ENCODE assay signal across 28 cellular contexts in the genomic region with DNA sequence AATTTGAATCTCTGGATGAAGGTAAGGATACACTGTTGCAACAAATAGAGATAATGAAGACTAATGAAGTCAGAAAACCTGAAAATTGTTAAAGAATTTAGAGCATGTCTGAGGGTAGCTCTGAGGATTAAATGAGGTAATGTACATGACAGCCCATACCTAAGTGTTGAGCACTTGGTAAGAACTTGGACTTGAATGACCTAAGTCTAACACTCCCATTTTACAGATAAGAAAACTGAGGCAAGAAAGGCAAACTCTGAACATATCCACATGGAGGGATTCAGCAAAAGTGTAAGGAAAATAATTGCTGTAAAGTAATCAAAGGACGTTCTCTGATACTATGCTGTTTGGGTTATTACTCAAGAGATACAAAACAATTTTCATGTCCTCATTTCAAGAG. TPM values are rescaled to one million over a fixed set of nuclear protein-coding genes. Genes with fewer than 3 reads are reported as not detected.
A peak's percentile ranks its signal among the peaks of the same experiment; 100 is the strongest.
DNase-seq lines count a peak whose midpoint lies in the region; ATAC-seq and TF ChIP-seq lines count a peak whose summit lies in the region.
"Had no signal": no experiment of that assay in that cellular context is flagged by ENCODE, and none has a peak within 500 bp of the region (broad histone marks: within the 10 kb centered on the region; RNA-seq: fewer than 3 reads in every experiment).

No MANE protein-coding gene starts in this region.

- H3K27me3 Mint-ChIP-seq in nephron progenitor cell (ENCODE audit: low read depth, poor library complexity): peaks cover 58% of the 10 kb centered on the region
- H3K27me3 Mint-ChIP-seq in CD8-positive, alpha-beta memory T cell: peaks cover 20 to 61% of the 10 kb centered on the region in 2 donors
- peaks cover 51% of the 10 kb centered on the region for H3K27me3 Mint-ChIP-seq in activated CD4-positive, alpha-beta T cell treated with anti-CD3 and anti-CD28 coated beads, Interleukin-2, amount 10 ng/mL, durations not matched to agents 7 days and 5 days

- no peak for TF ChIP-seq POLR2A in esophagus muscularis mucosa (IDR thresholded peaks at IDR 0.05; ENCODE audit: low read depth)

- H3K9me3 Mint-ChIP-seq in nephron progenitor cell: peaks cover 5% of the 10 kb centered on the region
- no peaks in the 10 kb centered on the region for H3K9me3 Mint-ChIP-seq in CD8-positive, alpha-beta memory T cell
- no peaks in the 10 kb centered on the region for H3K9me3 Mint-ChIP-seq in activated CD4-positive, alpha-beta T cell treated with anti-CD3 and anti-CD28 coated beads, Interleukin-2, amount 10 ng/mL, durations not matched to agents 7 days and 5 days
- H3K9me3 Mint-ChIP-seq: activated T-cell treated with anti-CD3 and anti-CD28 coated beads, Interleukin-2, amount 50 U/mL, for 24 hours; CD8-positive, alpha-beta T cell had no signal

- H3K4me1 Mint-ChIP-seq in nephron progenitor cell: peaks cover 14% of the 10 kb centered on the region
- H3K4me1 Mint-ChIP-seq in CD8-positive, alpha-beta memory T cell: peaks cover 4 to 12% (median 6%) of the 10 kb centered on the region in 3 donors
- peaks cover 7% of the 10 kb centered on the region for H3K4me1 Mint-ChIP-seq in activated CD4-positive, alpha-beta T cell treated with anti-CD3 and anti-CD28 coated beads, Interleukin-2, amount 10 ng/mL, durations not matched to agents 7 days and 5 days

- no peaks in the 10 kb centered on the region for H3K36me3 ChIP-seq in left ventricle myocardium inferior
- peaks cover 0 to 9% (median 2%) of the 10 kb centered on the region in 4 donors for H3K36me3 ChIP-seq in esophagus muscularis mucosa
- no peaks in the 10 kb centered on the region for H3K36me3 ChIP-seq in thoracic aorta
- no peaks in the 10 kb centered on the region for H3K36me3 ChIP-seq in CD8-positive, alpha-beta memory T cell (ENCODE audit: insufficient read depth, low read length)
- H3K36me3 ChIP-seq: left lung, Peyer's patch, SJCRH30, tibial artery, WERI-Rb-1 had no signal

- no peaks in the 10 kb centered on the region for H3K9me3 ChIP-seq in left ventricle myocardium inferior (replicated peaks)
- H3K9me3 ChIP-seq in esophagus muscularis mucosa: peaks cover 0 to 4% (median 0%) of the 10 kb centered on the region in 4 donors
- H3K9me3 ChIP-seq in thoracic aorta: no peaks in the 10 kb centered on the region
- H3K9me3 ChIP-seq in CD8-positive, alpha-beta memory T cell (ENCODE audit: low read length): no peaks in the 10 kb centered on the region
- H3K9me3 ChIP-seq: A549, body of pancreas, left lung, Peyer's patch, SJCRH30, tibial artery had no signal

- CTCF ChIA-PET in CD8-positive, alpha-beta memory T cell (lab: Charles Lee): no interaction called here
- CTCF ChIA-PET in activated CD4-positive, alpha-beta T cell treated with anti-CD3 and anti-CD28 coated beads, Interleukin-2, amount 10 ng/mL, durations not matched to agents 7 days and 5 days (lab: Charles Lee): interaction anchor here (0.7 kb wide), 1 partner anchor 13 kb away, joined by 4 read pairs; no protein-coding TSS in a partner anchor

- intact Hi-C loops in left ventricle myocardium inferior (cut with micrococcal nuclease): no loop called here
- intact Hi-C loops in left ventricle myocardium superior (cut with micrococcal nuclease): no loop called here
- intact Hi-C loops in esophagus muscularis mucosa (cut with DNase I): no loop called here

- no peak overlapping the region for H3K27ac Mint-ChIP-seq in nephron progenitor cell
- H3K27ac Mint-ChIP-seq in CD8-positive, alpha-beta memory T cell: no peak overlapping the region
- H3K27ac Mint-ChIP-seq in activated CD4-positive, alpha-beta T cell treated with anti-CD3 and anti-CD28 coated beads, Interleukin-2, amount 10 ng/mL, durations not matched to agents 7 days and 5 days: no peak overlapping the region
- H3K27ac Mint-ChIP-seq: activated T-cell treated with anti-CD3 and anti-CD28 coated beads, Interleukin-2, amount 50 U/mL, for 24 hours; CD8-positive, alpha-beta T cell had no signal

- TF ChIP-seq CTCF in left ventricle myocardium inferior (IDR thresholded peaks at IDR 0.05; ENCODE audit: borderline replicate concordance) (no peak), esophagus muscularis mucosa (IDR thresholded peaks at IDR 0.05) (no peak), nephron progenitor cell (IDR thresholded peaks at IDR 0.05) (no peak), thoracic aorta (IDR thresholded peaks at IDR 0.05) (no peak)

- H3K4me1 ChIP-seq in left ventricle myocardium inferior: peaks cover 39% of the 10 kb centered on the region
- H3K4me1 ChIP-seq in esophagus muscularis mucosa: peaks cover 4 to 16% (median 13%) of the 10 kb centered on the region in 4 donors
- peaks cover 0 to 7% of the 10 kb centered on the region in 2 donors for H3K4me1 ChIP-seq in thoracic aorta (ENCODE audit: control insufficient read depth in 1 of 2, low read depth in 2 of 2)
- H3K4me1 ChIP-seq in CD8-positive, alpha-beta memory T cell (ENCODE audit: insufficient read depth, low read length): no peaks in the 10 kb centered on the region
- H3K4me1 ChIP-seq: A549, Peyer's patch, SJCRH30 had no signal

- H3K4me3 ChIP-seq in left ventricle myocardium inferior: peak overlapping the region; percentile 73
- H3K4me3 ChIP-seq in esophagus muscularis mucosa: peak overlapping the region; percentile 53 to 61 (median 54)
- H3K4me3 ChIP-seq in thoracic aorta: peak overlapping the region; percentile 5
- H3K4me3 ChIP-seq in CD8-positive, alpha-beta memory T cell (ENCODE audit: low read length): no peak overlapping the region
- H3K4me3 ChIP-seq: A549, body of pancreas, hepatocyte, SJCRH30 had no signal

- H3K4me3 Mint-ChIP-seq in nephron progenitor cell: peak overlapping the region; percentile 87
- no peak overlapping the region for H3K4me3 Mint-ChIP-seq in CD8-positive, alpha-beta memory T cell
- no peak overlapping the region for H3K4me3 Mint-ChIP-seq in activated CD4-positive, alpha-beta T cell treated with anti-CD3 and anti-CD28 coated beads, Interleukin-2, amount 10 ng/mL, durations not matched to agents 7 days and 5 days
- H3K4me3 Mint-ChIP-seq: activated T-cell treated with anti-CD3 and anti-CD28 coated beads, Interleukin-2, amount 50 U/mL, for 24 hours; CD8-positive, alpha-beta T cell had no signal

- H3K27ac ChIP-seq in left ventricle myocardium inferior (replicated peaks): peak overlapping the region; percentile 90
- H3K27ac ChIP-seq in esophagus muscularis mucosa (replicated peaks in 1 of 4): peak overlapping the region in 2 of 4 donors; percentile 39 to 55
- no peak overlapping the region for H3K27ac ChIP-seq in thoracic aorta
- H3K27ac ChIP-seq in CD8-positive, alpha-beta memory T cell (ENCODE audit: low read depth, low read length): no peak overlapping the region
- H3K27ac ChIP-seq: A549, body of pancreas, hepatocyte, SJCRH30, tibial artery, WERI-Rb-1 had no signal

- H3K27me3 ChIP-seq in left ventricle myocardium inferior (ENCODE audit: low read depth) (peaks cover 56% of the 10 kb centered on the region), esophagus muscularis mucosa (peaks cover 0 to 37% (median 0%) of the 10 kb centered on the region in 4 donors), thoracic aorta (replicated peaks; ENCODE audit: insufficient read depth) (no peaks in the 10 kb centered on the region)
- peaks cover 10% of the 10 kb centered on the region for H3K27me3 ChIP-seq in CD8-positive, alpha-beta memory T cell (ENCODE audit: insufficient read depth, low read length, poor library complexity, severe bottlenecking)
- H3K27me3 ChIP-seq: body of pancreas, Peyer's patch, SJCRH30 had no signal

- WGBS in esophagus muscularis mucosa: 66% methylated on average over 1 of the region's 1 CpG

- no peaks in the 10 kb centered on the region for H3K36me3 Mint-ChIP-seq in nephron progenitor cell (ENCODE audit: low read depth)
- H3K36me3 Mint-ChIP-seq in CD8-positive, alpha-beta memory T cell: no peaks in the 10 kb centered on the region
- H3K36me3 Mint-ChIP-seq in activated CD4-positive, alpha-beta T cell treated with anti-CD3 and anti-CD28 coated beads, Interleukin-2, amount 10 ng/mL, durations not matched to agents 7 days and 5 days (ENCODE audit: low read depth): no peaks in the 10 kb centered on the region
- H3K36me3 Mint-ChIP-seq: CD8-positive, alpha-beta T cell had no signal

- DNase-seq in left ventricle myocardium inferior (no peak), left ventricle myocardium superior (no peak), esophagus muscularis mucosa (ENCODE audit: extremely low spot score) (no peak), nephron progenitor cell (no peak), thoracic aorta (ENCODE audit: low spot score) (no peak), NCI-H1105 (lab: John Stamatoyannopoulos, UW) (no peak)
- DNase-seq in CD8-positive, alpha-beta memory T cell: no peak
- DNase-seq in activated CD4-positive, alpha-beta T cell treated with anti-CD3 and anti-CD28 coated beads, Interleukin-2, amount 10 ng/mL, durations not matched to agents 7 days and 5 days: no peak
- DNase-seq: activated CD4-positive, alpha-beta T cell treated with anti-CD3 and anti-CD28 coated beads for 48 hours; activated T-cell treated with anti-CD3 and anti-CD28 coated beads, Interleukin-2, amount 50 U/mL, for 24 hours; body of pancreas; CD8-positive, alpha-beta T cell; DMS153; effector CD4-positive, alpha-beta T cell; left lung; NCI-H1092 treated with DMSO at 0.1 percent for 48 hours; NCI-H187 treated with DMSO at 0.1 percent for 48 hours; NCI-H2171 treated with DMSO at 0.1 percent for 48 hours; NCI-H526; Peyer's patch; posterior cingulate gyrus; SJCRH30; stimulated activated naive CD8-positive, alpha-beta T cell treated with anti-CD3 and anti-CD28 coated beads, Interleukin-15, Interleukin-2, amounts not matched to agents 100 U/mL and 50 U/mL, for 24 hours; T1000; tibial artery; WERI-Rb-1 had no signal

- POLR2A ChIA-PET in CD8-positive, alpha-beta memory T cell (lab: Charles Lee): no interaction called here
- POLR2A ChIA-PET in activated CD4-positive, alpha-beta T cell treated with anti-CD3 and anti-CD28 coated beads, Interleukin-2, amount 10 ng/mL, durations not matched to agents 7 days and 5 days (lab: Charles Lee): no interaction called here

- TF ChIP-seq EP300 in esophagus muscularis mucosa (IDR thresholded peaks at IDR 0.05): no peak

- no peak for ATAC-seq in left ventricle myocardium superior
- no peak for ATAC-seq in thoracic aorta (ENCODE audit: insufficient number of reproducible peaks, low FRiP score, low read depth)
- ATAC-seq: body of pancreas; CD8-positive, alpha-beta T cell; left lung; stimulated activated naive CD8-positive, alpha-beta T cell treated with anti-CD3 and anti-CD28 coated beads, Interleukin-15, Interleukin-2, amounts not matched to agents 100 U/mL and 50 U/mL, for 24 hours had no signal

RNA-seq across cellular contexts. Expression of a gene that starts 29.0 kb away (rescaled TPM):
- total RNA-seq in left ventricle myocardium inferior (38.7 TPM), left ventricle myocardium superior (34.4 TPM), esophagus muscularis mucosa (10 to 100 TPM; 22.0 to 41.9 (median 30.4) TPM), thoracic aorta (10 to 100 TPM; 21.9 to 39.0 TPM)
- not detected for total RNA-seq in CD8-positive, alpha-beta memory T cell
- not detected for polyA plus RNA-seq in CD8-positive, alpha-beta memory T cell
- not detected for total RNA-seq in activated CD4-positive, alpha-beta T cell treated with anti-CD3 and anti-CD28 coated beads, Interleukin-2, amount 10 ng/mL, durations not matched to agents 7 days and 5 days
- total RNA-seq: CD8-positive, alpha-beta T cell had no signal

Comparison
In these comparisons a context has a peak if more than half of its experiments do, and no peak if none do; other contexts are left out.
1. RNA of a gene that starts 29.0 kb away (total RNA-seq): 21.9 to 39.0 TPM in thoracic aorta, 38.7 TPM in left ventricle myocardium inferior (single experiment), 22.0 to 41.9 TPM in esophagus muscularis mucosa and 34.4 TPM in left ventricle myocardium superior (single experiment); not detected in CD8-positive, alpha-beta memory T cell and not detected in activated CD4-positive, alpha-beta T cell treated with anti-CD3 and anti-CD28 coated beads, Interleukin-2, amount 10 ng/mL, durations not matched to agents 7 days and 5 days; every median in the first group is over 10 times any median in the second.